In genomic region chr16:1850981-1851380, GRCh38 we compare ENCODE assay signal across 8 cellular contexts. TPM values are rescaled to one million over a fixed set of nuclear protein-coding genes. Genes with fewer than 3 reads are reported as not detected.
"Had no signal": no experiment of that assay in that cellular context is flagged by ENCODE, and none has a peak within 500 bp of the region (broad histone marks: within the 10 kb centered on the region; RNA-seq: fewer than 3 reads in every experiment).

No MANE protein-coding gene starts in this region.

- H3K4me3 ChIP-seq: GM23248, HAP-1 had no signal

- H3K9me3 Mint-ChIP-seq: IgD-negative memory B cell had no signal

- H3K9me3 ChIP-seq: HAP-1 had no signal

- H3K36me3 Mint-ChIP-seq: IgD-negative memory B cell had no signal

- H2AFZ ChIP-seq: GM23248 had no signal

- H3K4me1 Mint-ChIP-seq: IgD-negative memory B cell had no signal

- H3K4me1 ChIP-seq: HAP-1 had no signal

- H3K4me3 Mint-ChIP-seq: IgD-negative memory B cell had no signal

- H3K27ac ChIP-seq: GM23248 had no signal

- H3K36me3 ChIP-seq: HAP-1 had no signal

- ATAC-seq: HCT116 had no signal

- DNase-seq: GM23248, GOT3, H7 had no signal

- H3K27ac Mint-ChIP-seq: IgD-negative memory B cell had no signal

- H3K9ac ChIP-seq: GM23248 had no signal

RNA-seq across cellular contexts. Expression of gene MEIOB, which starts 21.0 kb away (rescaled TPM):
- total RNA-seq: GM23248, HT-29 had no signal
- polyA plus RNA-seq: IgD-negative memory B cell had no signal

RNA-seq across cellular contexts. Expression of gene IGFALS, which starts 57.5 kb away (rescaled TPM):
- total RNA-seq: GM23248, H4, H7 had no signal
- polyA plus RNA-seq: GM23248, IgD-negative memory B cell had no signal
